Comparison of ENCODE assay signal across 20 cellular contexts in genomic region chr19:4439243-4439642, GRCh38. TPM values are rescaled to one million over a fixed set of nuclear protein-coding genes. Genes with fewer than 3 reads are reported as not detected.
DNase-seq lines count a peak whose midpoint lies in the region; ATAC-seq and TF ChIP-seq lines count a peak whose summit lies in the region.
"Had no signal": no experiment of that assay in that cellular context is flagged by ENCODE, and none has a peak within 500 bp of the region (broad histone marks: within the 10 kb centered on the region; RNA-seq: fewer than 3 reads in every experiment).

No MANE protein-coding gene starts in this region.

- ATAC-seq in Right ventricle myocardium superior (ENCODE audit: poor library complexity) (no peak), GM18517 (IDR thresholded peaks at IDR 0.05; ENCODE audit: unreplicated experiment) (no peak), GM18519 (IDR thresholded peaks at IDR 0.05; ENCODE audit: low FRiP score, unreplicated experiment) (no peak), HG02623 (IDR thresholded peaks at IDR 0.05; ENCODE audit: unreplicated experiment) (no peak)
- no peak for ATAC-seq in effector memory CD8-positive, alpha-beta T cell (replicated peaks)

- no peak overlapping the region for H3K4me3 Mint-ChIP-seq in effector memory CD8-positive, alpha-beta T cell
- H3K4me3 Mint-ChIP-seq in nephron, result no peak overlapping the region
- H3K4me3 Mint-ChIP-seq: B cell had no signal

- TF ChIP-seq CTCF in cardiac muscle cell (IDR thresholded peaks at IDR 0.05; ENCODE audit: low read depth, low read length), result no peak
- no peak for TF ChIP-seq CTCF in nephron (IDR thresholded peaks at IDR 0.05; ENCODE audit: unreplicated experiment in 3 of 3)

- no peaks in the 10 kb centered on the region for H3K9me3 ChIP-seq in cardiac muscle cell (ENCODE audit: low read depth)

- no peaks in the 10 kb centered on the region for H3K36me3 ChIP-seq in cardiac muscle cell

- H3K4me1 ChIP-seq in cardiac muscle cell (ENCODE audit: low read depth), result no peaks in the 10 kb centered on the region

- no peaks in the 10 kb centered on the region for H3K27me3 Mint-ChIP-seq in effector memory CD8-positive, alpha-beta T cell
- no peaks in the 10 kb centered on the region for H3K27me3 Mint-ChIP-seq in nephron (ENCODE audit: low read depth)
- H3K27me3 Mint-ChIP-seq: B cell had no signal

- peak overlapping the region; percentile 35 to 66 for H3K27ac Mint-ChIP-seq in effector memory CD8-positive, alpha-beta T cell
- H3K27ac Mint-ChIP-seq in nephron, result peak overlapping the region in 2 of 3 experiments; percentile 11 to 26
- H3K27ac Mint-ChIP-seq: B cell had no signal

- H3K27ac ChIP-seq in cardiac muscle cell (peak overlapping the region; percentile 61), temporal lobe (ENCODE audit: low read depth, low read length) (peak overlapping the region; percentile 47)
- H3K27ac ChIP-seq: PC-9 had no signal

- peak in 1 of 2 donors; percentile 36 for DNase-seq in cardiac muscle cell (ENCODE audit: low read depth in 1 of 2, low spot score in 1 of 2)
- no peak for DNase-seq in Right ventricle myocardium superior
- DNase-seq in effector memory CD8-positive, alpha-beta T cell, result no peak
- DNase-seq: DMS53, GF-D8, H7, KG1, NCI-H1092 treated with DMSO at 0.1 percent for 48 hours, NCI-H1436 treated with DMSO at 0.1 percent for 48 hours, NCI-H1930, NCI-H69, PC-9, RPMI8226, SIG-M5 had no signal

- intact Hi-C loops in Right ventricle myocardium superior (cut with DNase I), result no loop called here

- no peak overlapping the region for H3K4me3 ChIP-seq in cardiac muscle cell
- H3K4me3 ChIP-seq: PC-9 had no signal

- H3K36me3 Mint-ChIP-seq in effector memory CD8-positive, alpha-beta T cell (ENCODE audit: insufficient read depth), result peaks cover 19% of the 10 kb centered on the region
- H3K36me3 Mint-ChIP-seq in nephron (ENCODE audit: low read depth), result peaks cover 40% of the 10 kb centered on the region

- no peaks in the 10 kb centered on the region for H3K9me3 Mint-ChIP-seq in effector memory CD8-positive, alpha-beta T cell
- no peaks in the 10 kb centered on the region for H3K9me3 Mint-ChIP-seq in nephron

- H3K27me3 ChIP-seq in cardiac muscle cell, result no peaks in the 10 kb centered on the region

- H3K4me1 Mint-ChIP-seq in effector memory CD8-positive, alpha-beta T cell (ENCODE audit: low read depth in 2 of 2), result peaks cover 0 to 6% of the 10 kb centered on the region in 2 donors
- peaks cover 7% of the 10 kb centered on the region for H3K4me1 Mint-ChIP-seq in nephron

RNA-seq across cellular contexts. Expression of gene UBXN6, which starts 18.4 kb away (rescaled TPM):
- total RNA-seq in cardiac muscle cell (147 and 192 TPM in 2 replicates), Right ventricle myocardium superior (120 TPM), temporal lobe (48.2 TPM)
- 33.7 and 46.2 TPM in 2 replicates for polyA plus RNA-seq in cardiac muscle cell

RNA-seq across cellular contexts. Expression of gene HDGFL2, which starts 32.9 kb away (rescaled TPM):
- 186 and 246 TPM in 2 replicates for total RNA-seq in cardiac muscle cell
- 123 and 140 TPM in 2 replicates for polyA plus RNA-seq in cardiac muscle cell
- 27.8 TPM for total RNA-seq in Right ventricle myocardium superior
- total RNA-seq in temporal lobe, result 29.3 TPM

RNA-seq across cellular contexts. Expression of gene CHAF1A, which starts 36.8 kb away (rescaled TPM):
- total RNA-seq in cardiac muscle cell (15.3 and 20.0 TPM in 2 replicates), Right ventricle myocardium superior (5.4 TPM), temporal lobe (5.4 TPM)
- 19.7 and 38.9 TPM in 2 replicates for polyA plus RNA-seq in cardiac muscle cell

RNA-seq across cellular contexts. Expression of gene SH3GL1, which starts 38.9 kb away (rescaled TPM):
- total RNA-seq in cardiac muscle cell (87.2 and 97.9 TPM in 2 replicates), Right ventricle myocardium superior (18.6 TPM), temporal lobe (25.8 TPM)
- 92.6 and 92.8 TPM in 2 replicates for polyA plus RNA-seq in cardiac muscle cell
